2 cellular contexts compared by ENCODE assay signal in the genomic region with DNA sequence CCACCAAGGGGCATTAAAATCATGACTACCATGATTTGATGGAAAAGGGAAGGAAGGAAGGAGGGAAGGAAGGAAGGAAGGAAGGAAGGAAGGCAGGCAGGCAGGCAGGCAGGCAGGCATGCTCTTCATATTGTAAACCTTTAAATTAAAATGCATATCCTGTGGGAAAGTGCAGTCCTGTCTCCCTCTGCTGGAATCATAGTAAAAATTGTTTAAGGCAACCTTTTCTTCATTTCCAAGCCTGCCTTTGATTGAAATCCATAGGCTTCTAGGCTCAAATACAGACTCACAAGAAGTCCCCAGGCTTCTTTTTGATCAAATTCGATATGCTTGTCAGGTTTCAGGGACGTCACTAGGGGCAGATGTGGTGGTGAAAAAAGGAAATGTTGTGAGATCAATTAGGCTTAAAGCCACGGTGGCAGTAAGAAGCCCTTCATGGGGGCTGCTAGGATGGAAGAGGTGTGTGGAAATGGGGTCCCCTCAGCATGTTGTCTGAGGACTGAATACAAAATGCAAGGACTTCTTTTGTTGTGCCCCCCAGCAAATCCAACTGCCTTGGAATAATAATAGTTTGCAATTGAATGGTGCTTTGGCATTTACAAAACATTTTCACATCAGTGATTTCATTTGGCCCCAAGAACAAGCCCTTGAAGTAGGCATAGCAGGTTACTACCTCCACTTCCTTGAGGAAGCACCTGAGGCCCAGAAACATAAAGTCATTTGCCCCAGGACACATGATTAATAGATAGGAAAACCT.
TF ChIP-seq lines count a peak whose summit lies in the region.

No MANE protein-coding gene starts in this region.

TF ChIP-seq in IMR-90, 13 proteins besides CTCF, POLR2A, EP300 and RAD21:
- TF ChIP-seq BHLHE40 (IDR thresholded peaks at IDR 0.05; ENCODE audit: low read depth, low read length): no peak
- peak; percentile 85 for TF ChIP-seq SMC3 (IDR thresholded peaks at IDR 0.05; ENCODE audit: low read depth, low read length)

TF ChIP-seq in endothelial cell of umbilical vein, 7 proteins besides CTCF, POLR2A, EP300 and RAD21:
- TF ChIP-seq GATA2 (IDR thresholded peaks at IDR 0.05; ENCODE audit: insufficient read depth, insufficient read length, low read depth, low read length): no peak
- TF ChIP-seq, protein P1, sequence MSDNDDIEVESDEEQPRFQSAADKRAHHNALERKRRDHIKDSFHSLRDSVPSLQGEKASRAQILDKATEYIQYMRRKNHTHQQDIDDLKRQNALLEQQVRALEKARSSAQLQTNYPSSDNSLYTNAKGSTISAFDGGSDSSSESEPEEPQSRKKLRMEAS (IDR thresholded peaks at IDR 0.05; ENCODE audit: insufficient read depth, insufficient read length): no peak
- TF ChIP-seq JUN (IDR thresholded peaks at IDR 0.05; ENCODE audit: borderline replicate concordance, insufficient read depth, insufficient read length, low read depth): no peak
- no peak for TF ChIP-seq EZH2 (IDR thresholded peaks at IDR 0.05; ENCODE audit: borderline replicate concordance, low read depth, low read length, severe bottlenecking)
- TF ChIP-seq FOS (IDR thresholded peaks at IDR 0.05; ENCODE audit: borderline replicate concordance, insufficient read depth, low read length): no peak
- no peak for TF ChIP-seq POLR2AphosphoS5 (IDR thresholded peaks at IDR 0.05; ENCODE audit: insufficient read depth, low read depth, low read length)
- TF ChIP-seq MYC (IDR thresholded peaks at IDR 0.05; ENCODE audit: low read depth, low read length): no peak
